In the genomic region with DNA sequence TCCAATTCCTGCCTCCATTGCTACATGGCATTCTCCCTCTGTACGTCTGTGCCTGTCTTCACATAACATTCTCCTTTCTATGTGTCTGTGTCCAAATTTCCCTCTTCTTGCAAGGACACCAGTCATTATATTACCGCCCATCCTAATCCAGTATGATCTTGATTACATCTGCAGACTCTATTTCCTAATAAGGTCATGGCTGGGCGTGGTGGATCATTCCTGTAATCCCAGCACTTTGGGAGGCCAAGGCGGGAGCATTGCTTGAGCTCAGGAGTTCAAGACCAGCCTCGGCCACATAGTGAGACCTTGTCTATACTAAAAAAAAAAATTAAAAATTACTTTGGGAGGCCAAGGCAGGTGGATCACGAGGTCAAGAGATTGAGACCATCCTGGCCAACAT, we compare ENCODE assay signal across 30 cellular contexts.
"Had no signal": no experiment of that assay in that cellular context is flagged by ENCODE, and none has a peak within 500 bp of the region (broad histone marks: within the 10 kb centered on the region; RNA-seq: fewer than 3 reads in every experiment).

No MANE protein-coding gene starts in this region.

- H3K79me2 ChIP-seq: parathyroid adenoma had no signal

- H3K4me3 Mint-ChIP-seq: natural killer cell; nephron; stimulated activated memory B cell treated with anti-CD40 and anti-IgM and Interleukin-4, amounts not matched to agents 10 μg/mL and 1 μg/mL and 100 μg/mL, for 72 hours; stimulated activated naive CD8-positive, alpha-beta T cell treated with anti-CD3 and anti-CD28 coated beads, Interleukin-15, amount 100 ng/mL, for 72 hours; type B pancreatic cell had no signal

- H3K27ac ChIP-seq: neural progenitor cell, ovary, parathyroid adenoma, psoas muscle, skin epidermis, spleen, suprapubic skin, testis, tibial artery, transverse colon, upper lobe of right lung, uterus had no signal

- H3K9ac ChIP-seq: neural progenitor cell, parathyroid adenoma had no signal

- H3K9me3 ChIP-seq: ovary, psoas muscle, spleen, suprapubic skin, testis, tibial artery, transverse colon, upper lobe of right lung, uterus had no signal

- H3K27me3 ChIP-seq: ovary, spleen, suprapubic skin, testis, tibial artery, transverse colon, upper lobe of right lung, uterus had no signal

- DNase-seq: natural killer cell; occipital lobe; ovary; psoas muscle; right cardiac atrium; spleen; stimulated activated CD4-positive, alpha-beta T cell treated with anti-CD3 and anti-CD28 coated beads, Interleukin-12 subunit alpha, Interleukin-12 subunit beta, amount 100 ng/mL, for 4 hours; stimulated activated CD4-positive, alpha-beta T cell treated with anti-CD3 and anti-CD28 coated beads, Interleukin-1b, Interleukin-23, amount 100 ng/mL, for 48 hours; stimulated activated CD4-positive, alpha-beta T cell treated with anti-CD3 and anti-CD28 coated beads, Interleukin-4, amount 100 ng/mL, for 1 hour; stimulated activated CD4-positive, alpha-beta T cell treated with anti-CD3 and anti-CD28 coated beads, Interleukin-4, amount 100 ng/mL, for 4 hours; stimulated activated CD8-positive, alpha-beta memory T cell treated with anti-CD3 and anti-CD28 coated beads, Interleukin-4, amount 100 ng/mL, for 48 hours; stimulated activated naive CD4-positive, alpha-beta T cell; stimulated activated naive CD8-positive, alpha-beta T cell treated with anti-CD3 and anti-CD28 coated beads, Interleukin-15, amount 100 ng/mL, for 72 hours; stimulated activated naive CD8-positive, alpha-beta T cell treated with anti-CD3 and anti-CD28 coated beads, Interleukin-15, Interleukin-2, amounts not matched to agents 100 U/mL and 50 U/mL, for 24 hours; substantia nigra; testis; tibial artery; transverse colon; upper lobe of right lung; uterus had no signal

- H3K36me3 Mint-ChIP-seq: natural killer cell; neural progenitor cell; stimulated activated memory B cell treated with anti-CD40 and anti-IgM and Interleukin-4, amounts not matched to agents 10 μg/mL and 1 μg/mL and 100 μg/mL, for 72 hours; type B pancreatic cell had no signal

- H3K36me3 ChIP-seq: neural progenitor cell, ovary, spleen, suprapubic skin, tibial artery, transverse colon, upper lobe of right lung, uterus had no signal

- H3K4me2 ChIP-seq: neural progenitor cell, smooth muscle cell had no signal

- H3K27me3 Mint-ChIP-seq: stimulated activated memory B cell treated with anti-CD40 and anti-IgM and Interleukin-4, amounts not matched to agents 10 μg/mL and 1 μg/mL and 100 μg/mL, for 72 hours; stimulated activated naive CD8-positive, alpha-beta T cell treated with anti-CD3 and anti-CD28 coated beads, Interleukin-15, amount 100 ng/mL, for 72 hours; type B pancreatic cell had no signal

- H3K4me1 ChIP-seq: neural progenitor cell, psoas muscle, testis, uterus had no signal

- H3K27ac Mint-ChIP-seq: nephron; neural progenitor cell; progenitor cell of endocrine pancreas; stimulated activated memory B cell treated with anti-CD40 and anti-IgM and Interleukin-4, amounts not matched to agents 10 μg/mL and 1 μg/mL and 100 μg/mL, for 72 hours; stimulated activated naive CD8-positive, alpha-beta T cell treated with anti-CD3 and anti-CD28 coated beads, Interleukin-15, amount 100 ng/mL, for 72 hours; type B pancreatic cell had no signal

- H3K9me3 Mint-ChIP-seq: natural killer cell; nephron; neural progenitor cell; stimulated activated memory B cell treated with anti-CD40 and anti-IgM and Interleukin-4, amounts not matched to agents 10 μg/mL and 1 μg/mL and 100 μg/mL, for 72 hours; stimulated activated naive CD8-positive, alpha-beta T cell treated with anti-CD3 and anti-CD28 coated beads, Interleukin-15, amount 100 ng/mL, for 72 hours; type B pancreatic cell had no signal

- H3K4me3 ChIP-seq: neural progenitor cell, ovary, psoas muscle, skin epidermis, smooth muscle cell, spleen, suprapubic skin, testis, tibial artery, transverse colon, upper lobe of right lung, uterus had no signal

- H2AFZ ChIP-seq: neural progenitor cell, parathyroid adenoma had no signal

- ATAC-seq: natural killer cell; psoas muscle; right cardiac atrium; sciatic nerve; stimulated activated memory B cell treated with anti-CD40 and anti-IgM and Interleukin-4, amounts not matched to agents 10 μg/mL and 1 μg/mL and 100 μg/mL, for 72 hours; stimulated activated naive CD8-positive, alpha-beta T cell treated with anti-CD3 and anti-CD28 coated beads, Interleukin-15, amount 100 ng/mL, for 72 hours; stimulated activated naive CD8-positive, alpha-beta T cell treated with anti-CD3 and anti-CD28 coated beads, Interleukin-15, Interleukin-2, amounts not matched to agents 100 U/mL and 50 U/mL, for 24 hours; upper lobe of right lung had no signal
